Comparison of ENCODE assay signal across 18 cellular contexts in genomic region chr15:84690342-84690741, GRCh38.
"Had no signal": no experiment of that assay in that cellular context is flagged by ENCODE, and none has a peak within 500 bp of the region (broad histone marks: within the 10 kb centered on the region; RNA-seq: fewer than 3 reads in every experiment).

No MANE protein-coding gene starts in this region.

- H3K4me3 ChIP-seq: coronary artery, neural progenitor cell, psoas muscle, tibial nerve, uterus had no signal

- H3K27ac ChIP-seq: brain microvascular endothelial cell, coronary artery, neural progenitor cell, psoas muscle, tibial nerve, uterus had no signal

- H3K27me3 Mint-ChIP-seq: activated naive CD4-positive, alpha-beta T cell treated with anti-CD3 and anti-CD28 coated beads, Interleukin-2, amount 10 ng/mL, durations not matched to agents 7 days and 5 days; activated T-cell treated with anti-CD3 and anti-CD28 coated beads, Interleukin-2, amount 50 U/mL, for 24 hours; central memory CD8-positive, alpha-beta T cell had no signal

- H3K9me3 ChIP-seq: psoas muscle, tibial nerve, uterus had no signal

- H3K4me1 Mint-ChIP-seq: activated naive CD4-positive, alpha-beta T cell treated with anti-CD3 and anti-CD28 coated beads, Interleukin-2, amount 10 ng/mL, durations not matched to agents 7 days and 5 days; neural progenitor cell had no signal

- H3K27ac Mint-ChIP-seq: activated naive CD4-positive, alpha-beta T cell treated with anti-CD3 and anti-CD28 coated beads, Interleukin-2, amount 10 ng/mL, durations not matched to agents 7 days and 5 days; activated T-cell treated with anti-CD3 and anti-CD28 coated beads, Interleukin-2, amount 50 U/mL, for 24 hours; neural progenitor cell had no signal

- H2AFZ ChIP-seq: neural progenitor cell had no signal

- H3K9ac ChIP-seq: neural progenitor cell had no signal

- ATAC-seq: activated CD8-positive, alpha-beta T cell treated with anti-CD3 and anti-CD28 coated beads, Interleukin-2, amount 10 ng/mL, durations not matched to agents 7 days and 5 days; psoas muscle; right cardiac atrium had no signal

- H3K4me2 ChIP-seq: neural progenitor cell had no signal

- H3K4me3 Mint-ChIP-seq: activated CD8-positive, alpha-beta T cell treated with anti-CD3 and anti-CD28 coated beads, Interleukin-2, amount 10 ng/mL, durations not matched to agents 7 days and 5 days; activated naive CD4-positive, alpha-beta T cell treated with anti-CD3 and anti-CD28 coated beads, Interleukin-2, amount 10 ng/mL, durations not matched to agents 7 days and 5 days; activated T-cell treated with anti-CD3 and anti-CD28 coated beads, Interleukin-2, amount 50 U/mL, for 24 hours; central memory CD8-positive, alpha-beta T cell; neural progenitor cell had no signal

- DNase-seq: activated CD4-positive, alpha-beta T cell treated with anti-CD3 and anti-CD28 coated beads for 48 hours; activated CD4-positive, CD25-positive, alpha-beta regulatory T cell; activated CD8-positive, alpha-beta T cell treated with anti-CD3 and anti-CD28 coated beads, Interleukin-2, amount 10 ng/mL, durations not matched to agents 7 days and 5 days; activated naive CD4-positive, alpha-beta T cell treated with anti-CD3 and anti-CD28 coated beads, Interleukin-2, amount 10 ng/mL, durations not matched to agents 7 days and 5 days; activated T-cell treated with anti-CD3 and anti-CD28 coated beads, Interleukin-2, amount 50 U/mL, for 24 hours; aorta; brain microvascular endothelial cell; head of caudate nucleus; psoas muscle; right cardiac atrium; small intestine; stimulated activated CD4-positive, alpha-beta T cell treated with anti-CD3 and anti-CD28 coated beads, Interleukin-4, amount 100 ng/mL, for 1 hour; stimulated activated naive CD4-positive, alpha-beta T cell; uterus had no signal

- H3K9me3 Mint-ChIP-seq: activated naive CD4-positive, alpha-beta T cell treated with anti-CD3 and anti-CD28 coated beads, Interleukin-2, amount 10 ng/mL, durations not matched to agents 7 days and 5 days; activated T-cell treated with anti-CD3 and anti-CD28 coated beads, Interleukin-2, amount 50 U/mL, for 24 hours; central memory CD8-positive, alpha-beta T cell; neural progenitor cell had no signal

- H3K36me3 ChIP-seq: uterus had no signal

- H3K27me3 ChIP-seq: brain microvascular endothelial cell, neural progenitor cell, tibial nerve, uterus had no signal

- H3K4me1 ChIP-seq: neural progenitor cell, uterus had no signal
